8 cellular contexts compared by ENCODE assay signal in genomic region chr6:135938588-135939215, GRCh38.
DNase-seq lines count a peak whose midpoint lies in the region; ATAC-seq and TF ChIP-seq lines count a peak whose summit lies in the region.

No MANE protein-coding gene starts in this region.

- H3K4me1 ChIP-seq in adrenal gland (replicated peaks in 1 of 2) (peaks cover 0 to 13% of the 10 kb centered on the region in 2 donors), tibial nerve (peaks cover 0 to 31% (median 0%) of the 10 kb centered on the region in 4 donors)

- no peaks in the 10 kb centered on the region for H3K9me3 ChIP-seq in adrenal gland (replicated peaks in 1 of 3)
- no peaks in the 10 kb centered on the region for H3K9me3 ChIP-seq in tibial nerve

- intact Hi-C loops in adrenal gland (cut with DNase I), result no loop called here

- WGBS in adrenal gland, 4 donors, result 52 to 70% (median 61%) methylated on average over 10 of the region's 10 CpGs
- WGBS in tibial nerve, 2 donors, result 26 to 34% methylated on average over 10 of the region's 10 CpGs

- TF ChIP-seq CTCF in adrenal gland (IDR thresholded peaks at IDR 0.05) (peak in 5 of 6 experiments; percentile 16 to 46 (median 33)), tibial nerve (IDR thresholded peaks at IDR 0.05) (peak; percentile 23 to 64 (median 44))

- no peaks in the 10 kb centered on the region for H3K27me3 ChIP-seq in adrenal gland
- no peaks in the 10 kb centered on the region for H3K27me3 ChIP-seq in tibial nerve

- H3K27ac ChIP-seq in adrenal gland (peak overlapping the region in 1 of 5 donors; percentile 61), tibial nerve (peak overlapping the region; percentile 21 to 86 (median 65))

- H3K4me3 ChIP-seq in adrenal gland (no peak overlapping the region), tibial nerve (peak overlapping the region in 1 of 4 donors; percentile 30)

- ATAC-seq in HG02798 (IDR thresholded peaks at IDR 0.05; ENCODE audit: poor library complexity, unreplicated experiment), result peak; percentile 49

- TF ChIP-seq EP300 in tibial nerve (IDR thresholded peaks at IDR 0.05), result peak in 1 of 2 donors; percentile 18

- no peak for TF ChIP-seq POLR2A in adrenal gland (IDR thresholded peaks at IDR 0.05)
- TF ChIP-seq POLR2A in tibial nerve (IDR thresholded peaks at IDR 0.05), result no peak

- DNase-seq in A172 (ENCODE audit: low spot score), result peak; percentile 5
- DNase-seq in adrenal gland, result peak in 4 of 7 donors; percentile 10 to 60 (median 19)
- peak; percentile 41 for DNase-seq in iPS-NIHi11 (ENCODE audit: low spot score)
- DNase-seq in tibial nerve (ENCODE audit: low spot score in 2 of 2), result no peak
- no peak for DNase-seq in NCI-H1417 treated with DMSO at 0.1 percent for 48 hours (lab: John Stamatoyannopoulos, UW)
- DNase-seq in stimulated activated CD4-positive, alpha-beta T cell treated with anti-CD3 and anti-CD28 coated beads, Interleukin-12 subunit alpha, Interleukin-12 subunit beta, amount 100 ng/mL, for 4 hours, result no peak
- no peak for DNase-seq in activated T-cell treated with anti-CD3 and anti-CD28 coated beads for 4 hours

- no peaks in the 10 kb centered on the region for H3K36me3 ChIP-seq in adrenal gland (replicated peaks in 1 of 2)
- H3K36me3 ChIP-seq in tibial nerve, result no peaks in the 10 kb centered on the region

Comparison
In these comparisons a context has a peak if more than half of its experiments do, and no peak if none do; other contexts are left out.
1. DNase-seq: peak in A172 (single experiment), adrenal gland (4 of 7) and iPS-NIHi11 (single experiment); none in tibial nerve (0 of 2), NCI-H1417 treated with DMSO at 0.1 percent for 48 hours (single experiment), stimulated activated CD4-positive, alpha-beta T cell treated with anti-CD3 and anti-CD28 coated beads, Interleukin-12 subunit alpha, Interleukin-12 subunit beta, amount 100 ng/mL, for 4 hours (single experiment) and activated T-cell treated with anti-CD3 and anti-CD28 coated beads for 4 hours (single experiment).